In genomic region chr2:240564571-240565266, GRCh38 we compare ENCODE assay signal across 1 cellular context.
TF ChIP-seq lines count a peak whose summit lies in the region.

No MANE protein-coding gene starts in this region.

TF ChIP-seq in IMR-90, 13 proteins besides CTCF, POLR2A, EP300 and RAD21:
- TF ChIP-seq MAFK (IDR thresholded peaks at IDR 0.05; ENCODE audit: low read depth, low read length): no peak
- TF ChIP-seq SMC3 (IDR thresholded peaks at IDR 0.05; ENCODE audit: low read depth, low read length): peak; percentile 10; the same call in 1 of the 2 replicates
- no peak for TF ChIP-seq MXI1 (IDR thresholded peaks at IDR 0.05; ENCODE audit: borderline replicate concordance, low read depth, low read length)
- peak; percentile 29 for TF ChIP-seq RCOR1 (IDR thresholded peaks at IDR 0.05; ENCODE audit: insufficient replicate concordance, low read length)
- TF ChIP-seq BHLHE40 (IDR thresholded peaks at IDR 0.05; ENCODE audit: low read depth, low read length): no peak
- no peak for TF ChIP-seq NFE2L2 (IDR thresholded peaks at IDR 0.05; ENCODE audit: low read depth, low read length)
- no peak for TF ChIP-seq USF2 (IDR thresholded peaks at IDR 0.05; ENCODE audit: low read depth, low read length)
- no peak for TF ChIP-seq CHD1 (IDR thresholded peaks at IDR 0.05; ENCODE audit: low read depth, low read length)
- TF ChIP-seq RFX5 (IDR thresholded peaks at IDR 0.05; ENCODE audit: low read depth, low read length): no peak
- TF ChIP-seq FOS (IDR thresholded peaks at IDR 0.05; ENCODE audit: low read depth, low read length): peak; percentile 83
- no peak for TF ChIP-seq ELK1 (IDR thresholded peaks at IDR 0.05; ENCODE audit: borderline replicate concordance, low read depth, low read length)
- TF ChIP-seq CEBPB (IDR thresholded peaks at IDR 0.05; ENCODE audit: low read depth, low read length): peak; percentile 85
- TF ChIP-seq MAZ (IDR thresholded peaks at IDR 0.05; ENCODE audit: borderline replicate concordance, low read depth, low read length): 0 out of 2 replicates have a peak, but pooled peaks have one; percentile 19
